In the genomic region with DNA sequence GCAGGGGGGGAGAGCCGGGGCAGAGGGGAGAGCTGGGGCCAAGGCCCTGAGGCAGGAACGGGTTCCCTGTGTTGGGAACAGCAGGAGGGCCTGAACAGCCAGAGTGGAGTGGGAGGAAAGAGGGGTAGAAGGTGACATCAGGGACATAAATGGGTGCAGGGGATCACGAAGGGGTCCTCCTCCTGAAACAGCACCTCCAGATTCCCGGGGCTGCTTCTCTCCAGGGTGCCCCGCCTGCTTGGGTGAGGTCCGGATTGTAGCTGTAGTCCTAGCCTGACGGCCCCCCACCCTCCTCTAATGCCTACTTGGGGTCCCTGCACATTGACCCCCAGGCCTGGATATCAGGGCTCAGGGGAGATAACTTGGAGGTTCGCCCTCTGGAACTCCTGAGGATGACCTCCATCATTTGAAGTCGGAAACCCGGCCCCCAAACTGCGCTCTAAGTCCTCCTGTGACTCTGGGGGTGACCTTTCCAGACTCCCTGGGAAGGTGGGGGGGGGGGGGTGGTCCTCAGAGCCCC, we compare ENCODE assay signal across 9 cellular contexts. TPM values are rescaled to one million over a fixed set of nuclear protein-coding genes. Genes with fewer than 3 reads are reported as not detected.
DNase-seq lines count a peak whose midpoint lies in the region; ATAC-seq and TF ChIP-seq lines count a peak whose summit lies in the region.
"Had no signal": no experiment of that assay in that cellular context is flagged by ENCODE, and none has a peak within 500 bp of the region (broad histone marks: within the 10 kb centered on the region; RNA-seq: fewer than 3 reads in every experiment).

No MANE protein-coding gene starts in this region.

- H3K4me3 ChIP-seq in A673 (ENCODE audit: low read depth, low read length, poor library complexity, severe bottlenecking) (peak overlapping the region; percentile 48), cardiac fibroblast (replicated peaks in 1 of 2; ENCODE audit: low read depth in 2 of 2, low read length in 2 of 2) (peak overlapping the region; percentile 39 to 54)
- peak overlapping the region; percentile 24 for H3K4me3 ChIP-seq in naive thymus-derived CD4-positive, alpha-beta T cell (ENCODE audit: low read length)

- no peaks in the 10 kb centered on the region for H3K27me3 ChIP-seq in A673 (replicated peaks; ENCODE audit: insufficient read depth, low read depth, low read length, poor library complexity)
- H3K27me3 ChIP-seq in naive thymus-derived CD4-positive, alpha-beta T cell (ENCODE audit: control insufficient read depth in 2 of 2, insufficient read depth in 2 of 2, low read length in 2 of 2), result peaks cover 0 to 5% of the 10 kb centered on the region in 2 donors

- POLR2A ChIA-PET in A673 (lab: Charles Lee; ENCODE audit: low non-redundant PET), result no interaction called here
- POLR2A ChIA-PET in naive thymus-derived CD4-positive, alpha-beta T cell (lab: Charles Lee), result interaction anchor here (2.0 to 3.4 kb wide), 2 partner anchors 13 to 15 kb away, joined by 8 to 15 read pairs; no protein-coding TSS in a partner anchor

- H3K4me1 ChIP-seq in A673 (ENCODE audit: insufficient read depth, low read length, poor library complexity, severe bottlenecking), result no peaks in the 10 kb centered on the region
- H3K4me1 ChIP-seq in naive thymus-derived CD4-positive, alpha-beta T cell (ENCODE audit: control insufficient read depth in 2 of 2, insufficient read depth in 2 of 2, low read length in 2 of 2), result peaks cover 0 to 4% of the 10 kb centered on the region in 2 donors

- peak overlapping the region in 2 of 9 donors; percentile 31 to 44 for H3K27ac Mint-ChIP-seq in naive thymus-derived CD4-positive, alpha-beta T cell

- TF ChIP-seq CTCF in A673 (conservative IDR thresholded peaks at IDR 0.05; ENCODE audit: low read depth, low read length) (no peak), cardiac fibroblast (IDR thresholded peaks at IDR 0.05; ENCODE audit: low read depth, low read length) (no peak)

- CTCF ChIA-PET in A673 (lab: Charles Lee), result interaction anchor here (0.5 kb wide), 1 partner anchor 663 kb away, joined by 4 read pairs; no protein-coding TSS in a partner anchor
- CTCF ChIA-PET in naive thymus-derived CD4-positive, alpha-beta T cell (lab: Charles Lee), result no interaction called here

- ATAC-seq in naive thymus-derived CD4-positive, alpha-beta T cell, result no peak
- ATAC-seq in HG03520 (IDR thresholded peaks at IDR 0.05; ENCODE audit: unreplicated experiment) (no peak), HG02870 (IDR thresholded peaks at IDR 0.05; ENCODE audit: unreplicated experiment) (no peak), HG03354 (IDR thresholded peaks at IDR 0.05; ENCODE audit: poor library complexity, severe bottlenecking, unreplicated experiment) (no peak)

- H3K4me3 Mint-ChIP-seq in naive thymus-derived CD4-positive, alpha-beta T cell, result peak overlapping the region; percentile 29 to 78 (median 70)

- H3K27ac ChIP-seq in A673 (ENCODE audit: low read depth, low read length, poor library complexity, severe bottlenecking), result no peak overlapping the region
- H3K27ac ChIP-seq in naive thymus-derived CD4-positive, alpha-beta T cell (ENCODE audit: low read depth, low read length), result no peak overlapping the region
- H3K27ac ChIP-seq: epithelial cell of prostate had no signal

- peaks cover 5 to 12% (median 10%) of the 10 kb centered on the region in 7 donors for H3K4me1 Mint-ChIP-seq in naive thymus-derived CD4-positive, alpha-beta T cell

- peaks cover 13 to 36% (median 19%) of the 10 kb centered on the region in 5 donors for H3K27me3 Mint-ChIP-seq in naive thymus-derived CD4-positive, alpha-beta T cell

- intact Hi-C loops in A673 (cut with micrococcal nuclease; ENCODE audit: unreplicated experiment), result no loop called here
- intact Hi-C loops in naive thymus-derived CD4-positive, alpha-beta T cell (cut with micrococcal nuclease), result loop anchor here in 1 of 2 donors (1.0 to 2.0 kb wide), 2 partner anchors 15 kb away; no protein-coding TSS in a partner anchor

- no peaks in the 10 kb centered on the region for H3K9me3 Mint-ChIP-seq in naive thymus-derived CD4-positive, alpha-beta T cell

- peaks cover 0 to 11% (median 0%) of the 10 kb centered on the region in 5 donors for H3K36me3 Mint-ChIP-seq in naive thymus-derived CD4-positive, alpha-beta T cell

- peaks cover 14% of the 10 kb centered on the region for H3K36me3 ChIP-seq in A673 (ENCODE audit: insufficient read depth, low read length, poor library complexity, severe bottlenecking)
- peaks cover 0 to 36% (median 4%) of the 10 kb centered on the region in 3 experiments for H3K36me3 ChIP-seq in naive thymus-derived CD4-positive, alpha-beta T cell (ENCODE audit: control insufficient read depth in 2 of 3, insufficient read depth in 3 of 3, low read length in 3 of 3)

- H3K9me3 ChIP-seq in A673 (ENCODE audit: low read depth, low read length, poor library complexity, severe bottlenecking), result no peaks in the 10 kb centered on the region
- H3K9me3 ChIP-seq in naive thymus-derived CD4-positive, alpha-beta T cell (ENCODE audit: control insufficient read depth in 2 of 3, low read length in 3 of 3), result no peaks in the 10 kb centered on the region

- no TSS peak for BruUV-seq in A673 (replicated peaks; lab: Mats Ljungman, UMichigan)

- DNase-seq in A673 (ENCODE audit: low spot score) (no peak), HK-2 (ENCODE audit: unreplicated experiment) (peak; percentile 22), cardiac fibroblast (ENCODE audit: low read depth in 2 of 2) (no peak), NCI-H187 (lab: John Stamatoyannopoulos, UW) (no peak)
- DNase-seq in naive thymus-derived CD4-positive, alpha-beta T cell, result no peak

RNA-seq across cellular contexts. Expression of gene SCN1B, which starts 0.5 kb away (rescaled TPM):
- 2.0 and 2.3 TPM in 2 replicates for total RNA-seq in A673 (2021)
- total RNA-seq in naive thymus-derived CD4-positive, alpha-beta T cell, result 1 to 10 TPM in 4 of 5 experiments, under 1 TPM in 1; 0.48 to 1.9 (median 1.8) TPM
- under 1 TPM in 1 of 2 donors, not detected in 1; 0.23 TPM for polyA plus RNA-seq in naive thymus-derived CD4-positive, alpha-beta T cell

RNA-seq across cellular contexts. Expression of gene HPN, which starts 11.7 kb away (rescaled TPM):
- total RNA-seq in A673 (2021), result not detected in 2 replicates
- total RNA-seq in naive thymus-derived CD4-positive, alpha-beta T cell, result not detected
- polyA plus RNA-seq in naive thymus-derived CD4-positive, alpha-beta T cell, result not detected

RNA-seq across cellular contexts. Expression of gene GRAMD1A, which starts 29.7 kb away (rescaled TPM):
- total RNA-seq in A673 (2021), result 87.3 and 101 TPM in 2 replicates
- total RNA-seq in naive thymus-derived CD4-positive, alpha-beta T cell, result 100 to 1,000 TPM in 4 of 5 experiments, 10 to 100 TPM in 1; 90.1 to 286 (median 253) TPM
- 10 to 100 TPM; 33.6 to 74.9 TPM for polyA plus RNA-seq in naive thymus-derived CD4-positive, alpha-beta T cell
